Comparison of ENCODE assay signal across 12 cellular contexts in genomic region chr6:31216208-31216898, GRCh38. TPM values are rescaled to one million over a fixed set of nuclear protein-coding genes. Genes with fewer than 3 reads are reported as not detected.
DNase-seq lines count a peak whose midpoint lies in the region; ATAC-seq and TF ChIP-seq lines count a peak whose summit lies in the region.
"Had no signal": no experiment of that assay in that cellular context is flagged by ENCODE, and none has a peak within 500 bp of the region (broad histone marks: within the 10 kb centered on the region; RNA-seq: fewer than 3 reads in every experiment).

No MANE protein-coding gene starts in this region.

- H2AFZ ChIP-seq in HCT116 (ENCODE audit: low read depth, low read length, poor library complexity, severe bottlenecking), result no peak overlapping the region

- H3K4me2 ChIP-seq in HCT116 (ENCODE audit: low read length), result no peak overlapping the region

- H3K27ac ChIP-seq in HCT116 (ENCODE audit: low read depth, low read length), result no peak overlapping the region
- peak overlapping the region in 4 of 59 donors; percentile 11 to 56 (median 18) for H3K27ac ChIP-seq in dorsolateral prefrontal cortex

- no peaks in the 10 kb centered on the region for H3K79me2 ChIP-seq in HCT116 (ENCODE audit: insufficient read depth, low read length)

- no peaks in the 10 kb centered on the region for H3K9me2 ChIP-seq in HCT116 (ENCODE audit: insufficient read depth)

- BruUV-seq in HCT116 (replicated peaks; lab: Mats Ljungman, UMichigan), result no TSS peak

- TF ChIP-seq POLR2A in HCT116 (IDR thresholded peaks at IDR 0.05; ENCODE audit: borderline replicate concordance, extremely low read depth, insufficient read depth, insufficient read length), result no peak

- no peak overlapping the region for H3K9ac ChIP-seq in HCT116 (ENCODE audit: low read length)

- DNase-seq in AML-193 (lab: John Stamatoyannopoulos, UW) (peak; percentile 90 to 93), HCT116 (ENCODE audit: low read depth, low spot score) (no peak), UCSD-AML1 (lab: John Stamatoyannopoulos, UW; ENCODE audit: unreplicated experiment) (peak; percentile 39), left lobe of liver (ENCODE audit: low spot score) (no peak), dorsolateral prefrontal cortex (no peak), NCI-H2196 treated with DMSO at 0.1 percent for 48 hours (lab: John Stamatoyannopoulos, UW; ENCODE audit: unreplicated experiment) (no peak), RKO (ENCODE audit: low spot score) (no peak)
- DNase-seq: amygdala, BE2C, NCI-H2029 had no signal

- H3K4me3 ChIP-seq in HCT116 (replicated peaks in 1 of 2; ENCODE audit: low read depth in 1 of 2, low read length in 2 of 2) (no peak overlapping the region), dorsolateral prefrontal cortex (no peak overlapping the region)

- intact Hi-C loops in HCT116 (cut with micrococcal nuclease), result no loop called here
- intact Hi-C loops in dorsolateral prefrontal cortex (cut with DNase I), result no loop called here

- TF ChIP-seq CTCF in HCT116 (IDR thresholded peaks at IDR 0.05 in 2 of 3, conservative IDR thresholded peaks at IDR 0.05 in 1 of 3; ENCODE audit: borderline replicate concordance in 1 of 3, insufficient read depth in 1 of 3, low read depth in 2 of 3, low read length in 2 of 3), result no peak
- no peak for TF ChIP-seq CTCF in dorsolateral prefrontal cortex (IDR thresholded peaks at IDR 0.05 in 54 of 56, conservative IDR thresholded peaks at IDR 0.05 in 2 of 56; ENCODE audit: low read depth in 1 of 56, partially characterized antibody in 56 of 56)

- H4K20me1 ChIP-seq in HCT116 (ENCODE audit: insufficient read depth), result no peaks in the 10 kb centered on the region

- POLR2A ChIA-PET in HCT116 (lab: Charles Lee), result no interaction called here

- CTCF ChIA-PET in HCT116 (lab: Charles Lee), result no interaction called here

- H3K36me3 ChIP-seq in HCT116 (ENCODE audit: control insufficient read depth in 1 of 2, insufficient read depth in 2 of 2, low read length in 2 of 2), result no peaks in the 10 kb centered on the region
- H3K36me3 ChIP-seq: BE2C had no signal

- RAD21 ChIA-PET in HCT116 (lab: Charles Lee; ENCODE audit: low non-redundant PET in 1 of 2, low total read pairs in 2 of 2, uncharacterized antibody in 2 of 2, unreplicated experiment in 2 of 2), result no interaction called here

- no peak for TF ChIP-seq RAD21 in HCT116 (IDR thresholded peaks at IDR 0.05; ENCODE audit: low read depth)

- no peaks in the 10 kb centered on the region for H3K4me1 ChIP-seq in HCT116 (ENCODE audit: control insufficient read depth in 1 of 2, insufficient read depth in 2 of 2, low read length in 2 of 2)
- H3K4me1 ChIP-seq: BE2C had no signal

- H3K27me3 ChIP-seq in HCT116 (ENCODE audit: insufficient read depth, low read length) (no peaks in the 10 kb centered on the region), dorsolateral prefrontal cortex (peaks cover 0 to 10% (median 0%) of the 10 kb centered on the region in 45 donors)

- no peaks in the 10 kb centered on the region for H3K9me3 ChIP-seq in HCT116 (ENCODE audit: control insufficient read depth in 1 of 2, insufficient read depth in 1 of 2, low read depth in 1 of 2, low read length in 2 of 2)
- H3K9me3 ChIP-seq: BE2C had no signal

- ATAC-seq in HCT116, result no peak
- peak; percentile 24 for ATAC-seq in left lobe of liver
- ATAC-seq in HG03108 (IDR thresholded peaks at IDR 0.05; ENCODE audit: unreplicated experiment), result no peak

TF ChIP-seq in HCT116, 20 proteins besides CTCF, POLR2A, EP300 and RAD21:
- TF ChIP-seq CBX3 (IDR thresholded peaks at IDR 0.05; ENCODE audit: low read depth), result peak; percentile 30; the same call in 1 of the 2 replicates
- TF ChIP-seq CEBPB (IDR thresholded peaks at IDR 0.05; ENCODE audit: low read depth), result no peak
- TF ChIP-seq REST (IDR thresholded peaks at IDR 0.05; ENCODE audit: low read depth), result no peak

RNA-seq across cellular contexts. Expression of gene POU5F1, which starts 45.9 kb away (rescaled TPM):
- total RNA-seq in HCT116 (2021; ENCODE audit: unreplicated experiment) (1.9 TPM), left lobe of liver (5.0 TPM), dorsolateral prefrontal cortex (1 to 10 TPM in 37 of 120 experiments, under 1 TPM in 38, not detected in 45; 0.23 to 2.8 (median 0.97) TPM)
- 0.07 and 0.17 TPM in 2 replicates for polyA plus RNA-seq in HCT116 (2012)
- total RNA-seq: mononuclear cell had no signal

RNA-seq across cellular contexts. Expression of gene HLA-C, which starts 55.5 kb away (rescaled TPM):
- total RNA-seq in HCT116 (2021; ENCODE audit: unreplicated experiment), result 333 TPM
- polyA plus RNA-seq in HCT116 (2012), result 469 and 591 TPM in 2 replicates
- total RNA-seq in left lobe of liver, result 397 TPM
- total RNA-seq in dorsolateral prefrontal cortex, result 100 to 1,000 TPM in 87 of 120 experiments, 10 to 100 TPM in 33; 53.8 to 354 (median 124) TPM

RNA-seq across cellular contexts. Expression of gene TCF19, which starts 58.0 kb away (rescaled TPM):
- 15.4 TPM for total RNA-seq in HCT116 (2021; ENCODE audit: unreplicated experiment)
- polyA plus RNA-seq in HCT116 (2012), result 7.0 and 8.3 TPM in 2 replicates
- total RNA-seq in left lobe of liver, result 0.45 TPM
- total RNA-seq in dorsolateral prefrontal cortex, result 1 to 10 TPM in 119 of 120 experiments, under 1 TPM in 1; 0.80 to 6.6 (median 2.3) TPM

RNA-seq across cellular contexts. Expression of gene CCHCR1, which starts 58.8 kb away (rescaled TPM):
- total RNA-seq in HCT116 (2021; ENCODE audit: unreplicated experiment) (40.7 TPM), left lobe of liver (9.6 TPM), dorsolateral prefrontal cortex (10 to 100 TPM; 11.1 to 31.6 (median 21.7) TPM)
- 31.1 and 33.3 TPM in 2 replicates for polyA plus RNA-seq in HCT116 (2012)

Comparison
In these comparisons a context has a peak if more than half of its experiments do, and no peak if none do; other contexts are left out.
1. DNase-seq: peak in AML-193 (2 of 2) and UCSD-AML1 (single experiment); none in HCT116 (single experiment), left lobe of liver (single experiment), dorsolateral prefrontal cortex (0 of 10), NCI-H2196 treated with DMSO at 0.1 percent for 48 hours (single experiment) and RKO (single experiment).